11 cellular contexts compared by ENCODE assay signal in the genomic region with DNA sequence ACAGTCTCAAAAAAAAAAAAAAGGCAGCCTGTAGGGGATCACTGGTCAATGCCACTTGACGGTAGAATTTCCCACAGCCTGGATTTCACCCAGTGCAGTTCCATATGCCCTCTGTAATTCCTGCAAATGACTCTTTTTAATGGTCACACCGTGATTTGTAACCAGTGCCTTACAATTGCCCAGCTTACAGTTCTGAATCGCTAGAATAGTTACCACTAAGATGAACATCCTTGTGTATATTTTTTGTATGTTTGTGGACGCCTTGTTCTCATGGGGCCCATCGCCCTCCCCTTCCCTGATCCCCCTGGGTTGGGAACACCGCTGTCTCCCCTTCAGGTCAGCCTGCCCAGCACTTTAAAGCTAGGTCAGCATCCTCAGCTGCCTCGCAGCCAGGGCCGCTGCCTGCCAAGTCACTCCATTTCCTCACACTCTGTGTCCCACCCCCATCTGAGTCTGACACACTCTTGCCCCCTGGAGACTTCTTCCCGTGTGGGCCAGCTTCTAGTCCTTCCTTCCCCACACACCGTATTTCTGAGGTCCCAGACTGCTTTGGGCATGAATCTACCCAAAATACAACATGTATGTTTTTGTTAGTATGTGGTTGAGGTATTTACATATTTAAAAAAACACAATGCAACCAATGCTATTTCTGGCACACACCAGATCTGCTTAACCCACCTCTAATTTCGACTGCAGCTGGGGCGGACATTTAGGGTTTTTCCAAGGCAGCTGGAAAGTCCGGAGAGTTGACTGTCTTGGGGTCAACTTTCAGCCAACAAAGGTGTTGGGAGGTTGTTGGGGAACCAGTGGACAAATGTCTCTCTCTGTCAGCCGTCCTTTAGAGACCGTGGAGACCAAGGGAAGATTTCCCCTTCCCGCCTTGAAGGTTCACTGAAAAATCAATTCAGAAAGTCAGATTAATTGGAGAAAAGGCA.
DNase-seq lines count a peak whose midpoint lies in the region; ATAC-seq and TF ChIP-seq lines count a peak whose summit lies in the region.
"Had no signal": no experiment of that assay in that cellular context is flagged by ENCODE, and none has a peak within 500 bp of the region (broad histone marks: within the 10 kb centered on the region; RNA-seq: fewer than 3 reads in every experiment).

No MANE protein-coding gene starts in this region.

- H3K4me3 Mint-ChIP-seq in naive B cell (peak overlapping the region in 1 of 8 donors; percentile 63), endothelial cell (ENCODE audit: unreplicated experiment) (no peak overlapping the region)

- peak; percentile 89 for ATAC-seq in GM18517 (IDR thresholded peaks at IDR 0.05; ENCODE audit: unreplicated experiment)
- peak; percentile 69 for ATAC-seq in GM21576 (IDR thresholded peaks at IDR 0.05; ENCODE audit: unreplicated experiment)
- ATAC-seq in HG03432 (IDR thresholded peaks at IDR 0.05; ENCODE audit: unreplicated experiment), result peak; percentile 87
- peak; percentile 51 to 74 for ATAC-seq in naive B cell (ENCODE audit: low read depth in 2 of 2)
- no peak for ATAC-seq in HG02938 (IDR thresholded peaks at IDR 0.05; ENCODE audit: unreplicated experiment)

- no peak for TF ChIP-seq CTCF in endothelial cell (IDR thresholded peaks at IDR 0.05; ENCODE audit: unreplicated experiment)

- no peaks in the 10 kb centered on the region for H3K36me3 Mint-ChIP-seq in naive B cell
- no peaks in the 10 kb centered on the region for H3K36me3 Mint-ChIP-seq in endothelial cell (ENCODE audit: low read depth, unreplicated experiment)

- H3K4me1 Mint-ChIP-seq in naive B cell (peaks cover 0 to 4% (median 4%) of the 10 kb centered on the region in 3 donors), endothelial cell (ENCODE audit: unreplicated experiment) (no peaks in the 10 kb centered on the region)

- H3K27ac Mint-ChIP-seq in naive B cell (peak overlapping the region in 2 of 6 donors; percentile 11 to 88), endothelial cell (ENCODE audit: unreplicated experiment) (no peak overlapping the region)

- H3K9me3 Mint-ChIP-seq in naive B cell (no peaks in the 10 kb centered on the region), endothelial cell (ENCODE audit: unreplicated experiment) (no peaks in the 10 kb centered on the region)

- no peak for DNase-seq in naive B cell
- no peak for DNase-seq in endothelial cell (ENCODE audit: low spot score)
- no peak for DNase-seq in MV-4-11 (lab: John Stamatoyannopoulos, UW)
- no peak for DNase-seq in DMS79 treated with DMSO at 0.1 percent for 48 hours (lab: John Stamatoyannopoulos, UW)
- DNase-seq: GF-D8, SHP77 treated with DMSO at 0.1 percent for 48 hours, thyroid gland had no signal

- no peaks in the 10 kb centered on the region for H3K27me3 Mint-ChIP-seq in naive B cell
- H3K27me3 Mint-ChIP-seq in endothelial cell (ENCODE audit: unreplicated experiment), result peaks cover 1% of the 10 kb centered on the region
